In genomic region chr15:98858610-98859023, GRCh38 we compare ENCODE assay signal across 9 cellular contexts.
DNase-seq lines count a peak whose midpoint lies in the region; ATAC-seq and TF ChIP-seq lines count a peak whose summit lies in the region.
"Had no signal": no experiment of that assay in that cellular context is flagged by ENCODE, and none has a peak within 500 bp of the region (broad histone marks: within the 10 kb centered on the region; RNA-seq: fewer than 3 reads in every experiment).

No MANE protein-coding gene starts in this region.

- no peak for TF ChIP-seq POLR2A in stomach (IDR thresholded peaks at IDR 0.05)

- no peak for DNase-seq in activated CD8-positive, alpha-beta T cell treated with anti-CD3 and anti-CD28 coated beads for 36 hours
- DNase-seq in activated CD8-positive, alpha-beta T cell treated with anti-CD3 and anti-CD28 coated beads, Interleukin-2, amount 10 ng/mL, durations not matched to agents 7 days and 5 days, result no peak
- DNase-seq in SJSA1 (ENCODE audit: low read depth in 1 of 2, low spot score in 2 of 2) (no peak), epithelial cell of prostate (ENCODE audit: low read depth, low spot score) (no peak), stomach (no peak), left colon (no peak)
- no peak for DNase-seq in effector CD8-positive, alpha-beta T cell (lab: John Stamatoyannopoulos, UW)
- DNase-seq: H7 had no signal

- H3K4me1 ChIP-seq in SJSA1 (replicated peaks), result peaks cover 73% of the 10 kb centered on the region
- peaks cover 58 to 79% (median 69%) of the 10 kb centered on the region in 4 donors for H3K4me1 ChIP-seq in stomach

- H3K27ac ChIP-seq in SJSA1 (peak overlapping the region; percentile 5; the same call in 1 of the 2 replicates), epithelial cell of prostate (peak overlapping the region; percentile 71), stomach (peak overlapping the region; percentile 40 to 72 (median 42))

- H3K27me3 Mint-ChIP-seq in activated CD8-positive, alpha-beta T cell treated with anti-CD3 and anti-CD28 coated beads for 36 hours, result no peaks in the 10 kb centered on the region
- H3K27me3 Mint-ChIP-seq in activated CD8-positive, alpha-beta T cell treated with anti-CD3 and anti-CD28 coated beads, Interleukin-2, amount 10 ng/mL, durations not matched to agents 7 days and 5 days (ENCODE audit: low read depth), result no peaks in the 10 kb centered on the region

- peak overlapping the region; percentile 63 for H3K27ac Mint-ChIP-seq in activated CD8-positive, alpha-beta T cell treated with anti-CD3 and anti-CD28 coated beads for 36 hours
- no peak overlapping the region for H3K27ac Mint-ChIP-seq in activated CD8-positive, alpha-beta T cell treated with anti-CD3 and anti-CD28 coated beads, Interleukin-2, amount 10 ng/mL, durations not matched to agents 7 days and 5 days

- 42 to 69% (median 52%) methylated on average over 9 of the region's 9 CpGs for WGBS in stomach, 5 donors

- peaks cover 58% of the 10 kb centered on the region for H3K4me1 Mint-ChIP-seq in activated CD8-positive, alpha-beta T cell treated with anti-CD3 and anti-CD28 coated beads for 36 hours (ENCODE audit: low read depth)
- peaks cover 35% of the 10 kb centered on the region for H3K4me1 Mint-ChIP-seq in activated CD8-positive, alpha-beta T cell treated with anti-CD3 and anti-CD28 coated beads, Interleukin-2, amount 10 ng/mL, durations not matched to agents 7 days and 5 days (ENCODE audit: low read depth)

- H3K9me3 Mint-ChIP-seq in activated CD8-positive, alpha-beta T cell treated with anti-CD3 and anti-CD28 coated beads for 36 hours, result no peaks in the 10 kb centered on the region
- H3K9me3 Mint-ChIP-seq in activated CD8-positive, alpha-beta T cell treated with anti-CD3 and anti-CD28 coated beads, Interleukin-2, amount 10 ng/mL, durations not matched to agents 7 days and 5 days (ENCODE audit: insufficient read depth), result no peaks in the 10 kb centered on the region

- H3K4me3 ChIP-seq in SJSA1 (no peak overlapping the region), stomach (no peak overlapping the region)

- CTCF ChIA-PET in activated CD8-positive, alpha-beta T cell treated with anti-CD3 and anti-CD28 coated beads for 36 hours (lab: Charles Lee), result interaction anchor here (0.5 to 1.3 kb wide), 2 partner anchors 8 to 52 kb away, joined by 3 to 4 read pairs; no protein-coding TSS in a partner anchor
- CTCF ChIA-PET in activated CD8-positive, alpha-beta T cell treated with anti-CD3 and anti-CD28 coated beads, Interleukin-2, amount 10 ng/mL, durations not matched to agents 7 days and 5 days (lab: Charles Lee), result interaction anchor here (0.8 to 3.5 kb wide), 4 partner anchors 15 to 211 kb away, joined by 3 to 18 read pairs (median 11); no protein-coding TSS in a partner anchor

- intact Hi-C loops in activated CD8-positive, alpha-beta T cell treated with anti-CD3 and anti-CD28 coated beads for 36 hours (cut with micrococcal nuclease), result no loop called here
- intact Hi-C loops in stomach (cut with DNase I; ENCODE audit: low total_unique reads) (no loop called here), left colon (cut with DNase I, micrococcal nuclease) (no loop called here)

- no peak for TF ChIP-seq CTCF in activated CD8-positive, alpha-beta T cell treated with anti-CD3 and anti-CD28 coated beads for 36 hours (IDR thresholded peaks at IDR 0.05)
- TF ChIP-seq CTCF in stomach (IDR thresholded peaks at IDR 0.05), result no peak

- no peak for TF ChIP-seq EP300 in stomach (IDR thresholded peaks at IDR 0.05)

- no peaks in the 10 kb centered on the region for H3K27me3 ChIP-seq in SJSA1 (replicated peaks)
- no peaks in the 10 kb centered on the region for H3K27me3 ChIP-seq in stomach

- peak overlapping the region; percentile 52 for H3K4me3 Mint-ChIP-seq in activated CD8-positive, alpha-beta T cell treated with anti-CD3 and anti-CD28 coated beads for 36 hours
- no peak overlapping the region for H3K4me3 Mint-ChIP-seq in activated CD8-positive, alpha-beta T cell treated with anti-CD3 and anti-CD28 coated beads, Interleukin-2, amount 10 ng/mL, durations not matched to agents 7 days and 5 days

- H3K36me3 Mint-ChIP-seq in activated CD8-positive, alpha-beta T cell treated with anti-CD3 and anti-CD28 coated beads for 36 hours (ENCODE audit: low read depth), result no peaks in the 10 kb centered on the region
- no peaks in the 10 kb centered on the region for H3K36me3 Mint-ChIP-seq in activated CD8-positive, alpha-beta T cell treated with anti-CD3 and anti-CD28 coated beads, Interleukin-2, amount 10 ng/mL, durations not matched to agents 7 days and 5 days (ENCODE audit: low read depth)

- H3K36me3 ChIP-seq in SJSA1, result no peaks in the 10 kb centered on the region
- no peaks in the 10 kb centered on the region for H3K36me3 ChIP-seq in stomach

- POLR2A ChIA-PET in activated CD8-positive, alpha-beta T cell treated with anti-CD3 and anti-CD28 coated beads for 36 hours (lab: Charles Lee), result no interaction called here
- POLR2A ChIA-PET in activated CD8-positive, alpha-beta T cell treated with anti-CD3 and anti-CD28 coated beads, Interleukin-2, amount 10 ng/mL, durations not matched to agents 7 days and 5 days (lab: Charles Lee), result no interaction called here

- no peak for ATAC-seq in activated CD8-positive, alpha-beta T cell treated with anti-CD3 and anti-CD28 coated beads for 36 hours
- ATAC-seq in activated CD8-positive, alpha-beta T cell treated with anti-CD3 and anti-CD28 coated beads, Interleukin-2, amount 10 ng/mL, durations not matched to agents 7 days and 5 days, result no peak
- ATAC-seq in left colon, result no peak
- no peak for ATAC-seq in HG03469 (IDR thresholded peaks at IDR 0.05; ENCODE audit: unreplicated experiment)

- H3K9me3 ChIP-seq in SJSA1 (replicated peaks) (no peaks in the 10 kb centered on the region), stomach (no peaks in the 10 kb centered on the region)

Comparison
In these comparisons a context has a peak if more than half of its experiments do, and no peak if none do; other contexts are left out.
1. H3K27ac ChIP-seq: peak in every context shown above with its lines; median percentile 71 in epithelial cell of prostate; 42 in stomach; 5 in SJSA1.